Comparison of ENCODE assay signal across 20 cellular contexts in genomic region chr19:3107658-3108057, GRCh38. TPM values are rescaled to one million over a fixed set of nuclear protein-coding genes. Genes with fewer than 3 reads are reported as not detected.
DNase-seq lines count a peak whose midpoint lies in the region; ATAC-seq, FAIRE-seq and TF ChIP-seq lines count a peak whose summit lies in the region.
"Had no signal": no experiment of that assay in that cellular context is flagged by ENCODE, and none has a peak within 500 bp of the region (broad histone marks: within the 10 kb centered on the region; RNA-seq: fewer than 3 reads in every experiment).

No MANE protein-coding gene starts in this region.

- no peak overlapping the region for H2BK20ac ChIP-seq in H1 (ENCODE audit: low read length)

- no peak for FAIRE-seq in H1 (lab: Jason Lieb, UNC)

- 92% methylated on average over 7 of the region's 7 CpGs; no CpG with 5 or more reads in 1 of the 2 experiments for WGBS in H1 (ENCODE audit: extremely low coverage in 1 of 2, insufficient coverage in 1 of 2, insufficient read length in 1 of 2, insufficient replicate concordance in 2 of 2, low coverage in 1 of 2, low lambda C conversion rate in 2 of 2, missing lambda C conversion rate in 1 of 2), 2 experiments
- WGBS in upper lobe of left lung, 2 donors = 87 to 89% methylated on average over 6 to 7 of the region's 7 CpGs

- ATAC-seq in upper lobe of left lung (ENCODE audit: low FRiP score in 2 of 2) = no peak
- no peak for ATAC-seq in GM19452 (IDR thresholded peaks at IDR 0.05; ENCODE audit: unreplicated experiment)
- ATAC-seq: PC-3 had no signal

- H2AFZ ChIP-seq in H1 (ENCODE audit: low read length) = no peak overlapping the region
- H2AFZ ChIP-seq: GM23248 had no signal

- no peak overlapping the region for H3K27ac ChIP-seq in HEK293 (ENCODE audit: extremely low read depth, low read depth, low read length)
- H3K27ac ChIP-seq in H1 (ENCODE audit: low read depth, low read length) = no peak overlapping the region
- peak overlapping the region; percentile 44 to 67 (median 54) for H3K27ac ChIP-seq in upper lobe of left lung
- H3K27ac ChIP-seq: GM23248, SK-N-MC had no signal

- no peak overlapping the region for H3K4me2 ChIP-seq in H1 (ENCODE audit: insufficient read depth in 1 of 2, low read depth in 2 of 2, low read length in 2 of 2)

- H2BK12ac ChIP-seq in H1 (ENCODE audit: low read depth, low read length) = no peak overlapping the region

- H3K56ac ChIP-seq in H1 (replicated peaks; ENCODE audit: insufficient read length, low read depth, low read length) = no peak overlapping the region

- no peak overlapping the region for H2BK5ac ChIP-seq in H1 (ENCODE audit: low read depth, low read length)

- DNase-seq in H1 (ENCODE audit: low read depth in 1 of 2, low spot score in 2 of 2) (no peak), upper lobe of left lung (no peak), putamen (ENCODE audit: low spot score) (no peak), NCI-H748 treated with DMSO at 0.1 percent for 48 hours (lab: John Stamatoyannopoulos, UW) (no peak)
- DNase-seq: BE2C; CD8-positive, alpha-beta memory T cell; GM23248; IMR-90; MV-4-11; NCI-H1436; NCI-H2081 treated with DMSO at 0.1 percent for 48 hours; NCI-H226; NCI-H526; PC-3 had no signal

- 0 out of 2 replicates have a peak overlapping the region, but pooled peaks have one; percentile 24 for H2AK5ac ChIP-seq in H1 (ENCODE audit: low read depth, low read length)

- H3K4me3 ChIP-seq in HEK293 (ENCODE audit: low read depth, low read length) (no peak overlapping the region), H1 (ENCODE audit: extremely low read depth in 1 of 4, insufficient read depth in 2 of 4, low read depth in 3 of 4, low read length in 4 of 4) (no peak overlapping the region), mucosa of stomach (ENCODE audit: low read length) (peak overlapping the region; percentile 3), upper lobe of left lung (no peak overlapping the region)
- H3K4me3 ChIP-seq: GM23248, SK-N-MC had no signal

- H3K4ac ChIP-seq in H1 (replicated peaks; ENCODE audit: insufficient read length, low read depth, low read length) = no peak overlapping the region

- no peak for TF ChIP-seq EP300 in H1 (IDR thresholded peaks at IDR 0.05; ENCODE audit: borderline replicate concordance in 1 of 2, low read depth in 2 of 2, low read length in 2 of 2)
- TF ChIP-seq EP300 in upper lobe of left lung (IDR thresholded peaks at IDR 0.05) = no peak

- H3K4me1 ChIP-seq in HEK293 (ENCODE audit: control insufficient read depth, insufficient read depth, low read length) (no peaks in the 10 kb centered on the region), H1 (replicated peaks in 1 of 4; ENCODE audit: control insufficient read depth in 3 of 4, insufficient read depth in 4 of 4, low read length in 3 of 4) (peaks cover 0 to 5% (median 2%) of the 10 kb centered on the region in 4 experiments; a peak in 5 of 7 replicates), mucosa of stomach (ENCODE audit: control insufficient read depth, insufficient read depth, low read length) (peaks cover 52% of the 10 kb centered on the region), upper lobe of left lung (peaks cover 42 to 65% (median 43%) of the 10 kb centered on the region in 4 donors)
- H3K4me1 ChIP-seq: BE2C had no signal

- no peaks in the 10 kb centered on the region for H3K23me2 ChIP-seq in H1 (ENCODE audit: low read depth, low read length)

- H3K14ac ChIP-seq in H1 (ENCODE audit: insufficient read length) = no peak overlapping the region

- peaks cover 0 to 4% of the 10 kb centered on the region in 2 experiments; a peak in 2 of 3 replicates for H3K36me3 ChIP-seq in HEK293 (ENCODE audit: control insufficient read depth in 2 of 2, insufficient read depth in 1 of 2, low read length in 2 of 2)
- H3K36me3 ChIP-seq in H1 (ENCODE audit: control insufficient read depth in 2 of 4, insufficient read depth in 4 of 4, low read length in 3 of 4) = no peaks in the 10 kb centered on the region
- H3K36me3 ChIP-seq in mucosa of stomach (ENCODE audit: control insufficient read depth, insufficient read depth, low read length) = no peaks in the 10 kb centered on the region
- peaks cover 0 to 25% (median 8%) of the 10 kb centered on the region in 4 donors for H3K36me3 ChIP-seq in upper lobe of left lung

- TF ChIP-seq POLR2A in H1 (IDR thresholded peaks at IDR 0.05; ENCODE audit: control extremely low read depth in 1 of 2, low read depth in 2 of 2, low read length in 2 of 2) (no peak), upper lobe of left lung (IDR thresholded peaks at IDR 0.05) (no peak)

- H3K27me3 ChIP-seq in H1 (replicated peaks in 1 of 4; ENCODE audit: control insufficient read depth in 3 of 4, extremely low read depth in 1 of 4, insufficient read depth in 3 of 4, low read length in 3 of 4) (peaks cover 0 to 2% (median 0%) of the 10 kb centered on the region in 4 experiments; a peak in 1 of 7 replicates), mucosa of stomach (ENCODE audit: control insufficient read depth, insufficient read depth, low read length) (no peaks in the 10 kb centered on the region), upper lobe of left lung (no peaks in the 10 kb centered on the region)
- H3K27me3 ChIP-seq: BE2C had no signal

- no peak overlapping the region for H4K8ac ChIP-seq in H1 (ENCODE audit: extremely low read depth, insufficient read depth, low read length)

- H3K18ac ChIP-seq in H1 (ENCODE audit: extremely low read depth, low read length) = no peak overlapping the region

- H4K91ac ChIP-seq in H1 (replicated peaks; ENCODE audit: insufficient read length, low read length) = no peak overlapping the region

- H3K9me3 ChIP-seq in HEK293 (ENCODE audit: control insufficient read depth, insufficient read depth, low read depth, low read length) = no peaks in the 10 kb centered on the region
- H3K9me3 ChIP-seq in H1 (ENCODE audit: insufficient read depth in 2 of 2, low read depth in 1 of 2, low read length in 1 of 2) = no peaks in the 10 kb centered on the region
- no peaks in the 10 kb centered on the region for H3K9me3 ChIP-seq in mucosa of stomach (ENCODE audit: control insufficient read depth, low read length)
- H3K9me3 ChIP-seq in upper lobe of left lung = no peaks in the 10 kb centered on the region
- H3K9me3 ChIP-seq: BE2C had no signal

- TF ChIP-seq RAD21 in H1 (IDR thresholded peaks at IDR 0.05 in 1 of 2, conservative IDR thresholded peaks at IDR 0.05 in 1 of 2; ENCODE audit: low read depth in 2 of 2, low read length in 2 of 2) = no peak

- H4K5ac ChIP-seq in H1 (ENCODE audit: insufficient read length, low read depth, low read length) = no peak overlapping the region

- H2BK120ac ChIP-seq in H1 (replicated peaks; ENCODE audit: low read depth, low read length) = no peak overlapping the region

- H4K20me1 ChIP-seq in H1 (replicated peaks in 1 of 2; ENCODE audit: control insufficient read depth in 1 of 2, insufficient read depth in 2 of 2, low read length in 2 of 2) = peaks cover 6 to 18% of the 10 kb centered on the region in 2 experiments

- H3K9ac ChIP-seq in H1 (replicated peaks in 1 of 4; ENCODE audit: extremely low read depth in 1 of 4, low read depth in 3 of 4, low read length in 3 of 4) = no peak overlapping the region
- peak overlapping the region; percentile 32 for H3K9ac ChIP-seq in mucosa of stomach (ENCODE audit: low read length)
- H3K9ac ChIP-seq: GM23248 had no signal

- peaks cover 8% of the 10 kb centered on the region; the same call in 1 of the 2 replicates for H3K79me1 ChIP-seq in H1 (ENCODE audit: low read depth, low read length)

- no peak overlapping the region for H2BK15ac ChIP-seq in H1 (ENCODE audit: low read length)

- POLR2A ChIA-PET in HEK293 (lab: Yijun Ruan, JAX) (interaction anchor here (0.6 kb wide), 1 partner anchor 144 kb away, joined by 5 read pairs; no protein-coding TSS in a partner anchor), H1 (lab: Charles Lee; ENCODE audit: partially characterized antibody) (no interaction called here)

- no peak for TF ChIP-seq CTCF in HEK293 (tag by site-specific recombination; IDR thresholded peaks at IDR 0.05)
- no peak for TF ChIP-seq CTCF in H1 (IDR thresholded peaks at IDR 0.05; ENCODE audit: control extremely low read depth in 1 of 3, insufficient read depth in 1 of 3, low read depth in 1 of 3, low read length in 3 of 3)
- no peak for TF ChIP-seq CTCF in upper lobe of left lung (IDR thresholded peaks at IDR 0.05)

- CTCF ChIA-PET in HEK293 (lab: Yijun Ruan, JAX) = interaction anchor here (0.6 to 5.8 kb wide), 17 partner anchors 10 to 154 kb away, joined by 3 to 39 read pairs (median 5); no protein-coding TSS in a partner anchor
- CTCF ChIA-PET in H1 (lab: Charles Lee; ENCODE audit: partially characterized antibody) = interaction anchor here (0.6 to 20.0 kb wide), 17 partner anchors 9 to 149 kb away, joined by 3 to 339 read pairs (median 7); no protein-coding TSS in a partner anchor

- H3K23ac ChIP-seq in H1 (ENCODE audit: insufficient read length) = no peak overlapping the region

- peaks cover 0 to 43% of the 10 kb centered on the region in 2 experiments; a peak in 3 of 4 replicates for H3K79me2 ChIP-seq in H1 (ENCODE audit: control insufficient read depth in 1 of 2, insufficient read depth in 2 of 2, low read length in 2 of 2)

RNA-seq across cellular contexts. Expression of gene GNA11, which starts 13.5 kb away (rescaled TPM):
- total RNA-seq in H1 (2021; fragmentation: NEBNext Ultra II Directional; extraction: Animal tissue kit (Norgen Biotek cat#: 25700)) = 19.9 and 21.1 TPM in 2 replicates
- 6.2 and 13.6 TPM in 2 replicates for polyA plus RNA-seq in H1 (2011; rRNA removed)
- 10.8 TPM for polyA plus RNA-seq in H1 (2011; cell fraction: cytosol; rRNA removed)
- 19.0 TPM for polyA plus RNA-seq in H1 (2011; cell fraction: nucleus; rRNA removed)
- 13.5 to 20.6 TPM (median 17.0 TPM) in 4 replicates for polyA plus RNA-seq in H1 (2012, experiment 1 of 2)
- polyA plus RNA-seq in H1 (2012, experiment 2 of 2) = 13.5 TPM
- polyA plus RNA-seq in H1 (2013, experiment 1 of 2) = 18.3 TPM
- polyA plus RNA-seq in H1 (2013, experiment 2 of 2) = 17.5 TPM
- polyA minus RNA-seq in H1 (2011; rRNA and poly(A)+ RNA removed) = 4.9 and 7.8 TPM in 2 replicates
- 10.4 TPM for polyA minus RNA-seq in H1 (2011; cell fraction: cytosol; rRNA and poly(A)+ RNA removed)
- 6.6 TPM for polyA minus RNA-seq in H1 (2011; cell fraction: nucleus; rRNA and poly(A)+ RNA removed)
- total RNA-seq in upper lobe of left lung = 100 to 1,000 TPM in 1 of 6 donors, 10 to 100 TPM in 5; 60.0 to 103 (median 75.9) TPM

RNA-seq across cellular contexts. Expression of gene GNA15, which starts 28.2 kb away (rescaled TPM):
- 0.25 and 0.26 TPM in 2 replicates for total RNA-seq in H1 (2021; fragmentation: NEBNext Ultra II Directional; extraction: Animal tissue kit (Norgen Biotek cat#: 25700))
- polyA plus RNA-seq in H1 (2011; rRNA removed) = 0.36 and 0.45 TPM in 2 replicates
- polyA plus RNA-seq in H1 (2011; cell fraction: cytosol; rRNA removed) = 0.61 TPM
- polyA plus RNA-seq in H1 (2011; cell fraction: nucleus; rRNA removed) = 0.16 TPM
- 0.13 to 0.46 TPM (median 0.29 TPM) in 3 of 4 replicates, not detected in the other for polyA plus RNA-seq in H1 (2012, experiment 1 of 2)
- 0.14 TPM for polyA plus RNA-seq in H1 (2012, experiment 2 of 2)
- 0.36 TPM for polyA plus RNA-seq in H1 (2013, experiment 1 of 2)
- polyA plus RNA-seq in H1 (2013, experiment 2 of 2) = 0.40 TPM
- 0.07 and 0.13 TPM in 2 replicates for polyA minus RNA-seq in H1 (2011; rRNA and poly(A)+ RNA removed)
- not detected for polyA minus RNA-seq in H1 (2011; cell fraction: cytosol; rRNA and poly(A)+ RNA removed)
- not detected for polyA minus RNA-seq in H1 (2011; cell fraction: nucleus; rRNA and poly(A)+ RNA removed)
- total RNA-seq in upper lobe of left lung = 10 to 100 TPM; 19.0 to 31.4 (median 28.4) TPM
- total RNA-seq: Daoy, GM23248, PC-3 had no signal
- polyA plus RNA-seq: AG04450, GM23248, IMR-90 had no signal

RNA-seq across cellular contexts. Expression of gene TLE5, which starts 45.4 kb away (rescaled TPM):
- total RNA-seq in H1 (2021; fragmentation: NEBNext Ultra II Directional; extraction: Animal tissue kit (Norgen Biotek cat#: 25700)) = 187 and 197 TPM in 2 replicates
- 285 and 392 TPM in 2 replicates for polyA plus RNA-seq in H1 (2011; rRNA removed)
- 228 TPM for polyA plus RNA-seq in H1 (2011; cell fraction: cytosol; rRNA removed)
- 492 TPM for polyA plus RNA-seq in H1 (2011; cell fraction: nucleus; rRNA removed)
- 186 to 340 TPM (median 248 TPM) in 4 replicates for polyA plus RNA-seq in H1 (2012, experiment 1 of 2)
- 326 TPM for polyA plus RNA-seq in H1 (2012, experiment 2 of 2)
- 164 TPM for polyA plus RNA-seq in H1 (2013, experiment 1 of 2)
- 162 TPM for polyA plus RNA-seq in H1 (2013, experiment 2 of 2)
- 155 and 179 TPM in 2 replicates for polyA minus RNA-seq in H1 (2011; rRNA and poly(A)+ RNA removed)
- polyA minus RNA-seq in H1 (2011; cell fraction: cytosol; rRNA and poly(A)+ RNA removed) = 203 TPM
- 91.6 TPM for polyA minus RNA-seq in H1 (2011; cell fraction: nucleus; rRNA and poly(A)+ RNA removed)
- 100 to 1,000 TPM; 324 to 781 (median 471) TPM for total RNA-seq in upper lobe of left lung

Comparison
In these comparisons a context has a peak if more than half of its experiments do, and no peak if none do; other contexts are left out.
1. H3K27ac ChIP-seq: peak in upper lobe of left lung (4 of 4); none in HEK293 (single experiment) and H1 (single experiment).
2. RNA of gene GNA15, which starts 28.2 kb away (total RNA-seq): 19.0 to 31.4 TPM in upper lobe of left lung; 0.25 to 0.26 TPM in H1; every median in the first group is over 10 times any median in the second.